Comparison of ENCODE assay signal across 14 cellular contexts in the genomic region with DNA sequence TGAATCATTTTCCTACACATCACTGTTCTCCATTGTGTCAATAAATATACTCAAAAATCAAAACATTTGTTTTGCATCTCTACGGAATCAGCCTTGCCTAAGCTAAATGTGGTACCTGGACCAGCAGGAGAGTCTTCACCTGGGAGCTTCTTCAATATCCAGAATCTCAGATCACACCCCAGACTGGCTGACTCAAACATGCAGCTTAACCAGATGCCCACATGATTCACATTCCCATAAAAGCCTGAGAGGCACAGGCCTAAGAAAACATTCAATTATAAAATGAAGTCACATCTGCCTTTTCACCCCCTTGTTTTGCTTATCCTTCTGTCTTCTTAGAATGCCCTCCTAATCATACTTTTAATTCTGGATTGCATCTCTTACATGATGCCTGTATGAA.
A peak's percentile ranks its signal among the peaks of the same experiment; 100 is the strongest.
DNase-seq lines count a peak whose midpoint lies in the region; ATAC-seq and TF ChIP-seq lines count a peak whose summit lies in the region.
"Had no signal": no experiment of that assay in that cellular context is flagged by ENCODE, and none has a peak within 500 bp of the region (broad histone marks: within the 10 kb centered on the region; RNA-seq: fewer than 3 reads in every experiment).

No MANE protein-coding gene starts in this region.

- H3F3A ChIP-seq in smooth muscle cell (ENCODE audit: low read depth), result no peaks in the 10 kb centered on the region

- no peaks in the 10 kb centered on the region for H3K36me3 ChIP-seq in HEK293 (ENCODE audit: control insufficient read depth in 2 of 2, insufficient read depth in 1 of 2, low read length in 2 of 2)
- H3K36me3 ChIP-seq in smooth muscle cell (ENCODE audit: low read depth), result no peaks in the 10 kb centered on the region
- no peaks in the 10 kb centered on the region for H3K36me3 ChIP-seq in upper lobe of right lung
- H3K36me3 ChIP-seq: BE2C, HAP-1 had no signal

- no peak overlapping the region for H3K9ac ChIP-seq in smooth muscle cell (ENCODE audit: low read depth)

- ATAC-seq in upper lobe of right lung, result no peak

- H3K4me1 ChIP-seq in HEK293 (ENCODE audit: control insufficient read depth, insufficient read depth, low read length) (peaks cover 5% of the 10 kb centered on the region; the same call in 1 of the 2 replicates), smooth muscle cell (ENCODE audit: low read depth) (no peaks in the 10 kb centered on the region), upper lobe of right lung (no peaks in the 10 kb centered on the region)
- H3K4me1 ChIP-seq: BE2C, HAP-1 had no signal

- H3K4me2 ChIP-seq in smooth muscle cell, result peak overlapping the region; percentile 24

- no peaks in the 10 kb centered on the region for H3K9me3 ChIP-seq in HEK293 (ENCODE audit: control insufficient read depth, insufficient read depth, low read depth, low read length)
- H3K9me3 ChIP-seq in smooth muscle cell (replicated peaks; ENCODE audit: low read depth), result no peaks in the 10 kb centered on the region
- no peaks in the 10 kb centered on the region for H3K9me3 ChIP-seq in upper lobe of right lung
- H3K9me3 ChIP-seq: BE2C, HAP-1 had no signal

- CTCF ChIA-PET in HEK293 (lab: Yijun Ruan, JAX), result no interaction called here

- intact Hi-C loops in upper lobe of right lung (cut with DNase I), result no loop called here

- no peak overlapping the region for H3K27ac ChIP-seq in HEK293 (ENCODE audit: extremely low read depth, low read depth, low read length)
- H3K27ac ChIP-seq in smooth muscle cell (ENCODE audit: low read depth), result peak overlapping the region; percentile 41
- H3K27ac ChIP-seq in upper lobe of right lung, result no peak overlapping the region

- no peak overlapping the region for H2AFZ ChIP-seq in smooth muscle cell (ENCODE audit: low read depth)

- no peak overlapping the region for H3K4me3 ChIP-seq in HEK293 (ENCODE audit: low read depth, low read length)
- no peak overlapping the region for H3K4me3 ChIP-seq in smooth muscle cell
- no peak overlapping the region for H3K4me3 ChIP-seq in upper lobe of right lung
- H3K4me3 ChIP-seq: HAP-1 had no signal

- TF ChIP-seq CTCF in HEK293 (tag by site-specific recombination; IDR thresholded peaks at IDR 0.05) (no peak), smooth muscle cell (IDR thresholded peaks at IDR 0.05; ENCODE audit: borderline replicate concordance, insufficient read depth, poor library complexity, severe bottlenecking) (no peak), upper lobe of right lung (IDR thresholded peaks at IDR 0.05) (no peak)

- POLR2A ChIA-PET in HEK293 (lab: Yijun Ruan, JAX), result no interaction called here

- H3K79me2 ChIP-seq in smooth muscle cell (ENCODE audit: low read depth), result no peaks in the 10 kb centered on the region

- WGBS in smooth muscle cell (ENCODE audit: low lambda C conversion rate), result 86% methylated on average over 1 of the region's 1 CpG

- DNase-seq in NCI-H2171 treated with DMSO at 0.1 percent for 48 hours (lab: John Stamatoyannopoulos, UW), result peak; percentile 70
- peak; percentile 2 for DNase-seq in astrocyte of the hippocampus (ENCODE audit: low read depth, low spot score)
- DNase-seq in smooth muscle cell (lab: John Stamatoyannopoulos, UW; ENCODE audit: unreplicated experiment), result no peak
- DNase-seq in upper lobe of right lung, result no peak
- DNase-seq in NCI-H774 (lab: John Stamatoyannopoulos, UW), result no peak
- no peak for DNase-seq in dedifferentiated amniotic fluid mesenchymal stem cell (ENCODE audit: extremely low spot score)
- DNase-seq: BE2C; CD4-positive, alpha-beta T cell; KBM-7; NCI-H1417 treated with DMSO at 0.1 percent for 48 hours; NCI-H2081; NCI-H2227 treated with DMSO at 0.1 percent for 48 hours had no signal

- H3K27me3 ChIP-seq in smooth muscle cell (ENCODE audit: low read depth) (no peaks in the 10 kb centered on the region), upper lobe of right lung (no peaks in the 10 kb centered on the region)
- H3K27me3 ChIP-seq: BE2C had no signal

- H4K20me1 ChIP-seq in smooth muscle cell (ENCODE audit: low read depth), result no peaks in the 10 kb centered on the region

TF ChIP-seq in HEK293, 187 proteins besides CTCF, POLR2A, EP300 and RAD21:
- TF ChIP-seq KLF1 (tag by site-specific recombination; IDR thresholded peaks at IDR 0.05) (no peak), ZNF184 (tag by site-specific recombination; IDR thresholded peaks at IDR 0.05) (no peak), RBAK (tag by site-specific recombination; IDR thresholded peaks at IDR 0.05) (no peak), ZNF621 (tag by site-specific recombination; IDR thresholded peaks at IDR 0.05) (no peak), ZNF214 (tag by site-specific recombination; IDR thresholded peaks at IDR 0.05; ENCODE audit: borderline replicate concordance) (no peak), ZNF335 (tag by site-specific recombination; conservative IDR thresholded peaks at IDR 0.05) (0 out of 2 replicates have a peak, but pooled peaks have one; percentile 59), MYNN (tag by site-specific recombination; IDR thresholded peaks at IDR 0.05; ENCODE audit: borderline replicate concordance) (no peak), ZNF501 (tag by site-specific recombination; IDR thresholded peaks at IDR 0.05) (no peak)

Comparison
In these comparisons a context has a peak if more than half of its experiments do, and no peak if none do; other contexts are left out.
1. DNase-seq: peak in NCI-H2171 treated with DMSO at 0.1 percent for 48 hours (single experiment) and astrocyte of the hippocampus (single experiment); none in smooth muscle cell (single experiment), upper lobe of right lung (single experiment), NCI-H774 (single experiment) and dedifferentiated amniotic fluid mesenchymal stem cell (single experiment).